13 cellular contexts compared by ENCODE assay signal in genomic region chr3:37765591-37766219, GRCh38.
A peak's percentile ranks its signal among the peaks of the same experiment; 100 is the strongest.
DNase-seq lines count a peak whose midpoint lies in the region; ATAC-seq and TF ChIP-seq lines count a peak whose summit lies in the region.
"Had no signal": no experiment of that assay in that cellular context is flagged by ENCODE, and none has a peak within 500 bp of the region (broad histone marks: within the 10 kb centered on the region; RNA-seq: fewer than 3 reads in every experiment).

No MANE protein-coding gene starts in this region.

- peaks cover 56% of the 10 kb centered on the region for H3K4me1 Mint-ChIP-seq in progenitor cell of endocrine pancreas (ENCODE audit: low read depth)

- H3K27ac Mint-ChIP-seq in progenitor cell of endocrine pancreas, result peak overlapping the region; percentile 29
- H3K27ac Mint-ChIP-seq: activated T-helper 1 cell treated with anti-CD3 and anti-CD28 coated beads, Interleukin-12 subunit alpha, Interleukin-12 subunit beta, Interleukin-2, Interleukin-4 antibody, amounts not matched to agents 30 ng/mL and 10 ng/mL and 1 ng/mL, durations not matched to agents 14 hours and 24 hours and 36 hours had no signal

- H3K27me3 Mint-ChIP-seq in progenitor cell of endocrine pancreas, result no peaks in the 10 kb centered on the region

- peak; percentile 2 for DNase-seq in Caki2 (ENCODE audit: low read depth)
- DNase-seq in astrocyte of the spinal cord (ENCODE audit: low read depth, low spot score), result peak; percentile 23
- peak; percentile 71 for DNase-seq in iris pigment epithelial cell (ENCODE audit: low read depth)
- DNase-seq in progenitor cell of endocrine pancreas (ENCODE audit: low spot score, unreplicated experiment), result no peak
- no peak for DNase-seq in NCI-H1436 (lab: John Stamatoyannopoulos, UW)
- no peak for DNase-seq in MG63
- DNase-seq: dorsolateral prefrontal cortex; NCI-H1930; PC-3; stimulated activated CD4-positive, alpha-beta T cell treated with anti-CD3 and anti-CD28 coated beads, Interleukin-1b, Interleukin-23, amount 100 ng/mL, for 48 hours had no signal

- no peaks in the 10 kb centered on the region for H3K36me3 Mint-ChIP-seq in progenitor cell of endocrine pancreas (ENCODE audit: insufficient read depth)

- no peak for TF ChIP-seq CTCF in astrocyte of the spinal cord (IDR thresholded peaks at IDR 0.05; ENCODE audit: low read depth, low read length)
- no peak for TF ChIP-seq CTCF in progenitor cell of endocrine pancreas (IDR thresholded peaks at IDR 0.05; ENCODE audit: unreplicated experiment)

- in situ Hi-C loops in Caki2 (cut with HindIII; ENCODE audit: low pct_unique_long_range_greater_than_20kb, low sequenced_read_pairs) (no loop called here), astrocyte of the spinal cord (cut with HindIII; ENCODE audit: low sequenced_read_pairs) (no loop called here)

- H3K27me3 ChIP-seq in MG63, result no peaks in the 10 kb centered on the region
- H3K27me3 ChIP-seq: dorsolateral prefrontal cortex had no signal

- H3K4me3 Mint-ChIP-seq in progenitor cell of endocrine pancreas (ENCODE audit: low read depth), result peak overlapping the region; percentile 43
- H3K4me3 Mint-ChIP-seq: activated T-helper 1 cell treated with anti-CD3 and anti-CD28 coated beads, Interleukin-12 subunit alpha, Interleukin-12 subunit beta, Interleukin-2, Interleukin-4 antibody, amounts not matched to agents 30 ng/mL and 10 ng/mL and 1 ng/mL, durations not matched to agents 14 hours and 24 hours and 36 hours had no signal

- H3K36me3 ChIP-seq in MG63, result no peaks in the 10 kb centered on the region

- H3K4me3 ChIP-seq in astrocyte of the spinal cord (ENCODE audit: low read depth, low read length), result no peak overlapping the region
- H3K4me3 ChIP-seq in MG63, result no peak overlapping the region
- H3K4me3 ChIP-seq: dorsolateral prefrontal cortex had no signal

- no peaks in the 10 kb centered on the region for H3K9me3 ChIP-seq in MG63

- H3K9me3 Mint-ChIP-seq in progenitor cell of endocrine pancreas (ENCODE audit: low read depth), result no peaks in the 10 kb centered on the region
- H3K9me3 Mint-ChIP-seq: activated T-helper 1 cell treated with anti-CD3 and anti-CD28 coated beads, Interleukin-12 subunit alpha, Interleukin-12 subunit beta, Interleukin-2, Interleukin-4 antibody, amounts not matched to agents 30 ng/mL and 10 ng/mL and 1 ng/mL, durations not matched to agents 14 hours and 24 hours and 36 hours had no signal

- ATAC-seq in GM19351 (IDR thresholded peaks at IDR 0.05; ENCODE audit: unreplicated experiment) (no peak), GM18909 (IDR thresholded peaks at IDR 0.05; ENCODE audit: poor library complexity, unreplicated experiment) (no peak)
- ATAC-seq: PC-3 had no signal

Comparison
In these comparisons a context has a peak if more than half of its experiments do, and no peak if none do; other contexts are left out.
1. DNase-seq: peak in Caki2 (single experiment), astrocyte of the spinal cord (single experiment) and iris pigment epithelial cell (single experiment); none in progenitor cell of endocrine pancreas (single experiment), NCI-H1436 (single experiment) and MG63 (single experiment).